16 cellular contexts compared by ENCODE assay signal in the genomic region with DNA sequence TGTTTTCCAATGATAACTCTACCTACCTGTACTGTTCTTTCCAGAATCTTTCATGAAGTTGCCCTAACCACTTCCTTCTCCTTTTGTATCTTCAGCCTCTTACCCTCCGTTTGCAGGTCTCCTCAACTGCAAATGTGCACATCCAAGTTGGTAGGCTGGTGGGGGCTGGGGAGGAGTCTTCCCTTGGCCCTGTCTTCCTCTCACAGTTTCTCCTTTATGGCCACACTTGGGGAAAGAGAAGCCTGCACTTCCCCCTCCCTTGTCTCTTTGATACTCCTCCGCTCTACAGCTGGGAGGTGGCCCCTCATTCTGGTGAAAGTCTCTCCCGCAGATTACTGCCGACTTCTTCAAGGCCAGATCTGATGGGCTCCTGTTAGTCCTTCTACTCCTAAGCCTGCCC. TPM values are rescaled to one million over a fixed set of nuclear protein-coding genes. Genes with fewer than 3 reads are reported as not detected.
"Had no signal": no experiment of that assay in that cellular context is flagged by ENCODE, and none has a peak within 500 bp of the region (broad histone marks: within the 10 kb centered on the region; RNA-seq: fewer than 3 reads in every experiment).

No MANE protein-coding gene starts in this region.

- DNase-seq: activated CD4-positive, alpha-beta T cell treated with anti-CD3 and anti-CD28 coated beads, Interleukin-2, amount 50 U/mL, for 1 hour; activated CD4-positive, CD25-positive, alpha-beta regulatory T cell; activated gamma-delta T cell; activated T-cell treated with anti-CD3 and anti-CD28 coated beads, Interleukin-2, amount 50 U/mL, for 24 hours; amygdala; cerebellar nuclear complex; effector memory CD8-positive, alpha-beta T cell; left ventricle myocardium superior; mesendoderm; psoas muscle; stimulated activated naive CD4-positive, alpha-beta T cell treated with Interleukin-2 at 50 U/mL for 16 hours; T-helper 9 cell; trophoblast cell had no signal

- H3K9me3 ChIP-seq: psoas muscle had no signal

- H3K27ac ChIP-seq: epithelial cell of prostate, hepatocyte, psoas muscle had no signal

- H3K4me1 ChIP-seq: psoas muscle had no signal

- H3K4me3 ChIP-seq: hepatocyte, psoas muscle had no signal

- ATAC-seq: effector memory CD8-positive, alpha-beta T cell; psoas muscle had no signal

- H3K27me3 ChIP-seq: hepatocyte had no signal

RNA-seq across cellular contexts. Expression of a gene that starts 26.9 kb away (rescaled TPM):
- total RNA-seq: kidney epithelial cell, left ventricle myocardium superior had no signal
